In the genomic region with DNA sequence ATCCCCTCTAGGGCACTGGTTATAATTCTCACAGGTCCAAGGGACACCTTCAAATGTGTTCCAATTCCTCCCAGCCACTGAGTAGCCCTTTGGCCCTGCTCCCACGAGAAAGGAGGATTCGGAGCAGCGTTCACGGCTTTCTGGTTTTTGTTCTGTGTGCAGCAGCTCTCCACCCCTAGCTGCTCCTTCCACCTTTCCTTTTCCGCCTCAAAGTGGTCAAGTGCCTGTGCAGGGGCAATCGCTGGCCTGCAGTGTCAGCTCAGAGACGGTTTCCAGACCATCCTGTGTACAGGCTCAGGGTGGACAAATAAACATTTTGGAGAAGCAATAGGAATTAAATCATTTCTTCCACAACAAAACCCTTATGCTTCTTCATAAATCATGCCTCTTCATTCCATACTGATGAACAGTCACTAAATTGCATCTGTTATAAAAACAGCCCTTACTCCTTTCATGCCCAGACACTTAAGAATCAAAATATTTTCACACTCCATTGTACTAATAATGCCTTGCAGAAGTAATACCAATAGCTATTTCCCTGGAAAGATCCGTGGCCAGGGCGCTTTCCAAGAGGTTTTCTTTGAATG, we compare ENCODE assay signal across 8 cellular contexts. TPM values are rescaled to one million over a fixed set of nuclear protein-coding genes. Genes with fewer than 3 reads are reported as not detected.
DNase-seq lines count a peak whose midpoint lies in the region; ATAC-seq, FAIRE-seq and TF ChIP-seq lines count a peak whose summit lies in the region.

No MANE protein-coding gene starts in this region.

- no peaks in the 10 kb centered on the region for H3K9me3 ChIP-seq in endodermal cell (ENCODE audit: control insufficient read depth, low read length)
- H3K9me3 ChIP-seq in pancreas: no peaks in the 10 kb centered on the region

- H3K4me3 Mint-ChIP-seq in endodermal cell: peak overlapping the region; percentile 92

- ATAC-seq in pancreas: peak; percentile 8 to 22 (median 13)
- no peak for ATAC-seq in GM19467 (IDR thresholded peaks at IDR 0.05; ENCODE audit: unreplicated experiment)
- no peak for ATAC-seq in HG02623 (IDR thresholded peaks at IDR 0.05; ENCODE audit: unreplicated experiment)
- no peak for ATAC-seq in HG02884 (IDR thresholded peaks at IDR 0.05; ENCODE audit: unreplicated experiment)

- H3K27me3 Mint-ChIP-seq in endodermal cell (ENCODE audit: insufficient read depth): peaks cover 13% of the 10 kb centered on the region

- peak overlapping the region; percentile 75 for H3K9ac ChIP-seq in endodermal cell (ENCODE audit: extremely low read depth, low read length, poor library complexity, severe bottlenecking)

- no peaks in the 10 kb centered on the region for H3K9me3 Mint-ChIP-seq in endodermal cell

- no peaks in the 10 kb centered on the region for H3K36me3 Mint-ChIP-seq in endodermal cell (ENCODE audit: low read depth)

- intact Hi-C loops in pancreas (cut with DNase I): loop anchor here in 2 of 3 donors (10.0 kb wide), 1 partner anchor 95 kb away; no protein-coding TSS in a partner anchor

- peaks cover 9% of the 10 kb centered on the region for H3K27me3 ChIP-seq in endodermal cell (ENCODE audit: control insufficient read depth, insufficient read depth, low read length, poor library complexity, severe bottlenecking)
- H3K27me3 ChIP-seq in pancreas: no peaks in the 10 kb centered on the region

- TF ChIP-seq CTCF in endodermal cell (conservative IDR thresholded peaks at IDR 0.05) (no peak), pancreas (IDR thresholded peaks at IDR 0.05) (no peak)

- DNase-seq in EH (ENCODE audit: low read depth) (peak; percentile 52), NCI-H2227 treated with DMSO at 0.1 percent for 48 hours (lab: John Stamatoyannopoulos, UW) (peak; percentile 18), endodermal cell (no peak), pancreas (no peak), NCI-H146 treated with DMSO at 0.1 percent for 48 hours (lab: John Stamatoyannopoulos, UW; ENCODE audit: unreplicated experiment) (no peak)

- H3K27ac ChIP-seq in endodermal cell (ENCODE audit: low read depth, low read length) (no peak overlapping the region), pancreas (peak overlapping the region; percentile 40 to 58 (median 52))

- H3K27ac Mint-ChIP-seq in endodermal cell: peak overlapping the region; percentile 88

- FAIRE-seq in pancreas (lab: Jason Lieb, UNC): no peak

- H3K4me1 Mint-ChIP-seq in endodermal cell: peaks cover 39% of the 10 kb centered on the region

- H3K36me3 ChIP-seq in endodermal cell (ENCODE audit: control insufficient read depth, insufficient read depth, low read length) (no peaks in the 10 kb centered on the region), pancreas (no peaks in the 10 kb centered on the region)

- peaks cover 4% of the 10 kb centered on the region for H3K4me1 ChIP-seq in endodermal cell (ENCODE audit: control insufficient read depth, insufficient read depth, low read length)
- peaks cover 10 to 32% (median 10%) of the 10 kb centered on the region in 3 donors for H3K4me1 ChIP-seq in pancreas

- peak overlapping the region; percentile 89 for H3K4me3 ChIP-seq in endodermal cell (ENCODE audit: low read length)
- H3K4me3 ChIP-seq in pancreas: peak overlapping the region; percentile 47 to 66 (median 50)

- 37 to 41% methylated on average over 2 to 9 of the region's 9 CpGs for WGBS in endodermal cell (ENCODE audit: insufficient coverage in 1 of 2, insufficient read length in 1 of 2), 2 experiments
- WGBS in pancreas, 2 donors: 13 to 14% methylated on average over 9 of the region's 9 CpGs

RNA-seq across cellular contexts. Expression of a gene that starts 1.1 kb away (rescaled TPM):
- total RNA-seq in endodermal cell (10 to 100 TPM; 18.7 to 19.3 TPM), pancreas (1 to 10 TPM; 5.1 to 8.0 (median 7.4) TPM)
- polyA plus RNA-seq in endodermal cell (2013, experiment 1 of 2): 22.6 TPM
- polyA plus RNA-seq in endodermal cell (2013, experiment 2 of 2): 21.7 TPM
- polyA plus RNA-seq in pancreas: 1 to 10 TPM; 1.9 to 3.6 TPM

RNA-seq across cellular contexts. Expression of a gene that starts 55.8 kb away (rescaled TPM):
- total RNA-seq in endodermal cell (10 to 100 TPM in 1 of 2 donors, 1 to 10 TPM in 1; 9.7 to 10.9 TPM), pancreas (1 to 10 TPM; 1.2 to 5.7 (median 2.7) TPM)
- 8.2 TPM for polyA plus RNA-seq in endodermal cell (2013, experiment 1 of 2)
- 8.4 TPM for polyA plus RNA-seq in endodermal cell (2013, experiment 2 of 2)
- polyA plus RNA-seq in pancreas: under 1 TPM; 0.87 to 0.99 TPM

Comparison
In these comparisons a context has a peak if more than half of its experiments do, and no peak if none do; other contexts are left out.
1. DNase-seq: peak in EH (single experiment) and NCI-H2227 treated with DMSO at 0.1 percent for 48 hours (single experiment); none in endodermal cell (single experiment), pancreas (0 of 6) and NCI-H146 treated with DMSO at 0.1 percent for 48 hours (single experiment).
2. ATAC-seq: peak in pancreas (4 of 4); none in GM19467 (single experiment), HG02623 (single experiment) and HG02884 (single experiment).